In the genomic region with DNA sequence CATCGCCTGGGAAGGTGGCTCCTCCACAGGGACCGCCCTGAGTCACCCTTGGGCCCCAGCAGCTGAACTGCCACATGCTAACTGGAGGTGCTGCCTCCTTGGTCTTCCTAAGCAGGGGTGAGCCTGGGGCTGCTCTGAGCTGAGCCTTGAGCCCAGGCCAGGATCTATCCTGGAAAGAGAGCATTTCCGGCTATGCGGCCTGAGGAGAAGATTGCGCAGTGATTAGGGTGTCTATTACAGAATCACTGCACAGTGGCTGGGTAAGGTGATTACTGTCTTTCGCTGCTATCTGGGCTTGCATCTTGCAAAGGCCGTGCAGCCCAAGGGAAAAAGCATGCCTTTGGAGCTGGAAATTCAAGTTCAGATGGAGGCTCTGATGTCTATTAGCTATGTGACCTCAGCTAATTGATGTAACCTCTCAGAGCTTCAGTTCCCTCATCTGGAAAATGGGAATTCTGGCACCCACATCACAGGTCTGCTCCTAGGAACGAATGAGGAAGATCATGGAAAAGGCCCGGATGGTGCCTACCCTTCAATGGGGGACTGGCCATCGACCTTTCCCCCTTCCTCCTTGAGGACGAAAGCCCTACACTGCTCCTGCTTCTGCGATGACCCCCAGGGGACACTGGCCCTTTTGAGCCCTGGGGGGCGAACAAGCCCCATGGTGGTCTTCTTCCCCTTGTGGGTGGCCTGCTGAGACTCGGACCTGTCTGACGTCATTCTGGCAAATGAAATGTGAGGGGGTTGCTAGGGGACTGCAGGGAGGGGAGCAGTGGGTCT, we compare ENCODE assay signal across 14 cellular contexts. TPM values are rescaled to one million over a fixed set of nuclear protein-coding genes. Genes with fewer than 3 reads are reported as not detected.
"Had no signal": no experiment of that assay in that cellular context is flagged by ENCODE, and none has a peak within 500 bp of the region (broad histone marks: within the 10 kb centered on the region; RNA-seq: fewer than 3 reads in every experiment).

No MANE protein-coding gene starts in this region.

- H3K4me1 Mint-ChIP-seq: activated naive CD8-positive, alpha-beta T cell treated with anti-CD3 and anti-CD28 coated beads, Interleukin-2, amount 10 ng/mL, durations not matched to agents 7 days and 5 days had no signal

- H3K27ac Mint-ChIP-seq: activated naive CD8-positive, alpha-beta T cell treated with anti-CD3 and anti-CD28 coated beads, Interleukin-2, amount 10 ng/mL, durations not matched to agents 7 days and 5 days; activated T-helper 1 cell treated with anti-CD3 and anti-CD28 coated beads, Interleukin-12 subunit alpha, Interleukin-12 subunit beta, Interleukin-2, Interleukin-4 antibody, amounts not matched to agents 30 ng/mL and 10 ng/mL and 1 ng/mL, durations not matched to agents 14 hours and 24 hours and 36 hours; naive thymus-derived CD4-positive, alpha-beta T cell; T-helper 2 cell treated with Interferon-gamma antibody and Interleukin-4, amounts not matched to agents 5 μg/mL and 100 μg/mL, for 36 hours had no signal

- H3K27me3 ChIP-seq: brain microvascular endothelial cell, tibial nerve had no signal

- H3K36me3 Mint-ChIP-seq: activated naive CD8-positive, alpha-beta T cell treated with anti-CD3 and anti-CD28 coated beads, Interleukin-2, amount 10 ng/mL, durations not matched to agents 7 days and 5 days; naive thymus-derived CD4-positive, alpha-beta T cell had no signal

- H3K4me3 Mint-ChIP-seq: activated naive CD8-positive, alpha-beta T cell treated with anti-CD3 and anti-CD28 coated beads, Interleukin-2, amount 10 ng/mL, durations not matched to agents 7 days and 5 days; activated T-helper 1 cell treated with anti-CD3 and anti-CD28 coated beads, Interleukin-12 subunit alpha, Interleukin-12 subunit beta, Interleukin-2, Interleukin-4 antibody, amounts not matched to agents 30 ng/mL and 10 ng/mL and 1 ng/mL, durations not matched to agents 14 hours and 24 hours and 36 hours; naive thymus-derived CD4-positive, alpha-beta T cell; T-helper 2 cell treated with Interferon-gamma antibody and Interleukin-4, amounts not matched to agents 5 μg/mL and 100 μg/mL, for 36 hours had no signal

- DNase-seq: activated CD4-positive, CD25-positive, alpha-beta regulatory T cell treated with anti-CD3 and anti-CD28 coated beads, Interleukin-2, amount 50 U/mL, for 72 hours; activated naive CD8-positive, alpha-beta T cell treated with anti-CD3 and anti-CD28 coated beads, Interleukin-2, amount 10 ng/mL, durations not matched to agents 7 days and 5 days; anterior cingulate cortex; brain microvascular endothelial cell; nucleus accumbens; SIG-M5; stimulated activated CD4-positive, alpha-beta T cell treated with anti-CD3 and anti-CD28 coated beads, Interleukin-12 subunit alpha, Interleukin-12 subunit beta, amount 100 ng/mL, for 4 hours; stimulated activated CD4-positive, alpha-beta T cell treated with anti-CD3 and anti-CD28 coated beads, Interleukin-2, amount 100 ng/mL, for 24 hours had no signal

- H3K9me3 ChIP-seq: tibial nerve had no signal

- H3K27ac ChIP-seq: brain microvascular endothelial cell, epithelial cell of prostate, tibial nerve had no signal

- ATAC-seq: left lobe of liver had no signal

- H3K9me3 Mint-ChIP-seq: activated naive CD8-positive, alpha-beta T cell treated with anti-CD3 and anti-CD28 coated beads, Interleukin-2, amount 10 ng/mL, durations not matched to agents 7 days and 5 days; activated T-helper 1 cell treated with anti-CD3 and anti-CD28 coated beads, Interleukin-12 subunit alpha, Interleukin-12 subunit beta, Interleukin-2, Interleukin-4 antibody, amounts not matched to agents 30 ng/mL and 10 ng/mL and 1 ng/mL, durations not matched to agents 14 hours and 24 hours and 36 hours; naive thymus-derived CD4-positive, alpha-beta T cell; T-helper 2 cell treated with Interferon-gamma antibody and Interleukin-4, amounts not matched to agents 5 μg/mL and 100 μg/mL, for 36 hours had no signal

- H3K36me3 ChIP-seq: brain microvascular endothelial cell had no signal

- H3K4me1 ChIP-seq: tibial nerve had no signal

- H3K4me3 ChIP-seq: tibial nerve had no signal

RNA-seq across cellular contexts. Expression of a gene that starts 38.0 kb away (rescaled TPM):
- polyA plus RNA-seq: naive thymus-derived CD4-positive, alpha-beta T cell had no signal
